8 cellular contexts compared by ENCODE assay signal in genomic region chr16:50747206-50747956, GRCh38. TPM values are rescaled to one million over a fixed set of nuclear protein-coding genes. Genes with fewer than 3 reads are reported as not detected.
DNase-seq lines count a peak whose midpoint lies in the region; ATAC-seq and TF ChIP-seq lines count a peak whose summit lies in the region.

No MANE protein-coding gene starts in this region.

- peak overlapping the region; percentile 78 for H3K4me3 Mint-ChIP-seq in activated T-cell treated with anti-CD3 and anti-CD28 coated beads, Interleukin-2, amount 50 U/mL, for 24 hours
- peak overlapping the region; percentile 70 for H3K4me3 Mint-ChIP-seq in central memory CD8-positive, alpha-beta T cell
- H3K4me3 Mint-ChIP-seq in naive B cell = peak overlapping the region in 3 of 8 donors; percentile 20 to 61 (median 60)

- peaks cover 16 to 26% of the 10 kb centered on the region in 2 experiments for H3K36me3 ChIP-seq in HEK293 (ENCODE audit: control insufficient read depth in 2 of 2, insufficient read depth in 1 of 2, low read length in 2 of 2)

- ATAC-seq in central memory CD8-positive, alpha-beta T cell (replicated peaks; ENCODE audit: extremely low read depth, poor library complexity, severe bottlenecking) = peak; percentile 73
- ATAC-seq in naive B cell (ENCODE audit: low read depth in 2 of 2) = peak; percentile 65 to 73

- no peak for DNase-seq in activated T-cell treated with anti-CD3 and anti-CD28 coated beads, Interleukin-2, amount 50 U/mL, for 24 hours
- DNase-seq in activated T-cell treated with anti-CD3 and anti-CD28 coated beads, Interleukin-2, amount 50 U/mL, for 48 hours = no peak
- DNase-seq in NCI-H82 (lab: John Stamatoyannopoulos, UW) (peak; percentile 16), naive B cell (peak; percentile 38), hepatic stellate cell (ENCODE audit: low spot score) (no peak)
- DNase-seq in central memory CD8-positive, alpha-beta T cell (ENCODE audit: low spot score in 2 of 2) = no peak
- no peak for DNase-seq in NK-92 treated with Interleukin-12 subunit alpha and Interleukin-12 subunit beta, amount 100 ng/mL, for 24 hours (lab: John Stamatoyannopoulos, UW)

- peak overlapping the region; percentile 97 for H3K27ac Mint-ChIP-seq in activated T-cell treated with anti-CD3 and anti-CD28 coated beads, Interleukin-2, amount 50 U/mL, for 24 hours
- peak overlapping the region; percentile 89 for H3K27ac Mint-ChIP-seq in central memory CD8-positive, alpha-beta T cell (ENCODE audit: low read depth)
- H3K27ac Mint-ChIP-seq in naive B cell = peak overlapping the region in 3 of 6 donors; percentile 7 to 69 (median 55)

- H3K4me1 ChIP-seq in HEK293 (ENCODE audit: control insufficient read depth, insufficient read depth, low read length) = peaks cover 8% of the 10 kb centered on the region

- no peaks in the 10 kb centered on the region for H3K9me3 ChIP-seq in HEK293 (ENCODE audit: control insufficient read depth, insufficient read depth, low read depth, low read length)

- TF ChIP-seq CTCF in HEK293 (tag by site-specific recombination; IDR thresholded peaks at IDR 0.05) = peak; percentile 29; the same call in 1 of the 2 replicates

- H3K36me3 Mint-ChIP-seq in activated T-cell treated with anti-CD3 and anti-CD28 coated beads, Interleukin-2, amount 50 U/mL, for 24 hours (ENCODE audit: low read depth) = peaks cover 71% of the 10 kb centered on the region
- H3K36me3 Mint-ChIP-seq in central memory CD8-positive, alpha-beta T cell (ENCODE audit: insufficient read depth) = peaks cover 61% of the 10 kb centered on the region
- peaks cover under 1 to 11% of the 10 kb centered on the region in 2 donors for H3K36me3 Mint-ChIP-seq in naive B cell

- H3K27me3 Mint-ChIP-seq in activated T-cell treated with anti-CD3 and anti-CD28 coated beads, Interleukin-2, amount 50 U/mL, for 24 hours = no peaks in the 10 kb centered on the region
- H3K27me3 Mint-ChIP-seq in central memory CD8-positive, alpha-beta T cell = no peaks in the 10 kb centered on the region
- H3K27me3 Mint-ChIP-seq in naive B cell = no peaks in the 10 kb centered on the region

- POLR2A ChIA-PET in HEK293 (lab: Yijun Ruan, JAX) = no interaction called here

- CTCF ChIA-PET in HEK293 (lab: Yijun Ruan, JAX) = interaction anchor here (0.7 to 1.8 kb wide), 9 partner anchors 9 to 82 kb away, joined by 3 to 9 read pairs (median 4); no protein-coding TSS in a partner anchor

- no peaks in the 10 kb centered on the region for H3K9me3 Mint-ChIP-seq in activated T-cell treated with anti-CD3 and anti-CD28 coated beads, Interleukin-2, amount 50 U/mL, for 24 hours
- no peaks in the 10 kb centered on the region for H3K9me3 Mint-ChIP-seq in central memory CD8-positive, alpha-beta T cell
- no peaks in the 10 kb centered on the region for H3K9me3 Mint-ChIP-seq in naive B cell

- H3K4me1 Mint-ChIP-seq in activated T-cell treated with anti-CD3 and anti-CD28 coated beads, Interleukin-2, amount 50 U/mL, for 24 hours (ENCODE audit: low read depth) = peaks cover 80% of the 10 kb centered on the region
- H3K4me1 Mint-ChIP-seq in central memory CD8-positive, alpha-beta T cell = peaks cover 59% of the 10 kb centered on the region
- peaks cover 47 to 58% (median 47%) of the 10 kb centered on the region in 3 donors for H3K4me1 Mint-ChIP-seq in naive B cell

- H3K27ac ChIP-seq in HEK293 (ENCODE audit: extremely low read depth, low read depth, low read length) = no peak overlapping the region

- no peak overlapping the region for H3K4me3 ChIP-seq in HEK293 (ENCODE audit: low read depth, low read length)

TF ChIP-seq in HEK293, 187 proteins besides CTCF, POLR2A, EP300 and RAD21:
- TF ChIP-seq ZNF324 (tag by site-specific recombination; IDR thresholded peaks at IDR 0.05) (no peak), SCRT1 (tag by site-specific recombination; IDR thresholded peaks at IDR 0.05; ENCODE audit: borderline replicate concordance) (0 out of 2 replicates have a peak, but pooled peaks have one; percentile 15), SCRT2 (tag by site-specific recombination; IDR thresholded peaks at IDR 0.05) (0 out of 2 replicates have a peak, but pooled peaks have one; percentile 50), ZNF654 (tag by site-specific recombination; IDR thresholded peaks at IDR 0.05; ENCODE audit: low read depth) (peak; percentile 49)

RNA-seq across cellular contexts. Expression of gene CYLD, which starts 5.5 kb away (rescaled TPM):
- 10 to 100 TPM; 65.4 to 89.0 (median 75.8) TPM for polyA plus RNA-seq in naive B cell (ENCODE audit: low read depth in 6 of 6)

RNA-seq across cellular contexts. Expression of gene NOD2, which starts 54.0 kb away (rescaled TPM):
- under 1 TPM in 4 of 6 donors, not detected in 2; 0.07 to 0.25 (median 0.16) TPM for polyA plus RNA-seq in naive B cell (ENCODE audit: low read depth in 6 of 6)

Comparison
In these comparisons a context has a peak if more than half of its experiments do, and no peak if none do; other contexts are left out.
1. DNase-seq: peak in NCI-H82 (single experiment) and naive B cell (single experiment); none in activated T-cell treated with anti-CD3 and anti-CD28 coated beads, Interleukin-2, amount 50 U/mL, for 24 hours (single experiment), activated T-cell treated with anti-CD3 and anti-CD28 coated beads, Interleukin-2, amount 50 U/mL, for 48 hours (0 of 2), central memory CD8-positive, alpha-beta T cell (0 of 2), hepatic stellate cell (single experiment) and NK-92 treated with Interleukin-12 subunit alpha and Interleukin-12 subunit beta, amount 100 ng/mL, for 24 hours (single experiment).